Comparison of ENCODE assay signal across 9 cellular contexts in the genomic region with DNA sequence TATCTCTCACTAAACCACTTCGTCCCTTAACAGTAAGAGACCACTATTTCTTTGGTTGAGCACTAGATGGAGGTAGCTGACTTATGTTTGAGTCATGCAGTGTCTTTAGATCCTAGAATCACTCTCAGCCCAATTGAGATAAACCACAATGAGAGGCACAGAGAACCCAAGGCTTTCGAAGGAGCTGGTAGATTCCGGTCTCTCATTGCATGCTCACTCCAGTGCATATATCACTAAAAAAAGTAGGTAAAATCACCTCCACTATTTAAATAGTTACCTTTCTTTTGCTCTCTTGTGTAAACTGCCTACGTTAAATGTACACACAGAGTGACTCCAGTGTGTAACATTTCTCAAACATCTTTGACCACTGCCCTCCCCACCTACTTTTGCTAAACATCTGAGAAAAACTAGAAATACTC. TPM values are rescaled to one million over a fixed set of nuclear protein-coding genes. Genes with fewer than 3 reads are reported as not detected.
DNase-seq lines count a peak whose midpoint lies in the region; ATAC-seq, FAIRE-seq and TF ChIP-seq lines count a peak whose summit lies in the region.
"Had no signal": no experiment of that assay in that cellular context is flagged by ENCODE, and none has a peak within 500 bp of the region (broad histone marks: within the 10 kb centered on the region; RNA-seq: fewer than 3 reads in every experiment).

No MANE protein-coding gene starts in this region.

- H2AK5ac ChIP-seq in H1 (ENCODE audit: low read depth, low read length): no peak overlapping the region

- no peaks in the 10 kb centered on the region for H3K23me2 ChIP-seq in H1 (ENCODE audit: low read depth, low read length)

- H3K4me2 ChIP-seq in H1 (ENCODE audit: insufficient read depth in 1 of 2, low read depth in 2 of 2, low read length in 2 of 2): no peak overlapping the region

- H3K79me2 ChIP-seq in H1 (ENCODE audit: control insufficient read depth in 1 of 2, insufficient read depth in 2 of 2, low read length in 2 of 2): no peaks in the 10 kb centered on the region

- no peak overlapping the region for H3K9ac ChIP-seq in H1 (replicated peaks in 1 of 4; ENCODE audit: extremely low read depth in 1 of 4, low read depth in 3 of 4, low read length in 3 of 4)

- DNase-seq in NCI-H2107 treated with DMSO at 0.1 percent for 48 hours (lab: John Stamatoyannopoulos, UW; ENCODE audit: unreplicated experiment) (peak; percentile 10), NCI-H2107 (lab: John Stamatoyannopoulos, UW) (no peak), NCI-H2196 (lab: John Stamatoyannopoulos, UW; ENCODE audit: unreplicated experiment) (peak; percentile 18), H1 (ENCODE audit: low read depth in 1 of 2, low spot score in 2 of 2) (no peak), ovary (no peak), HCEC 1CT (no peak), mesothelial cell of epicardium (ENCODE audit: low spot score in 2 of 2, unreplicated experiment in 2 of 2) (no peak)
- DNase-seq in activated T-cell treated with anti-CD3 and anti-CD28 coated beads, Interleukin-2, amount 50 U/mL, for 4 hours: no peak

- CTCF ChIA-PET in H1 (lab: Charles Lee; ENCODE audit: partially characterized antibody): interaction anchor here (0.6 to 1.0 kb wide), 4 partner anchors 10 to 217 kb away, joined by 3 read pairs; no protein-coding TSS in a partner anchor

- H3K4me1 ChIP-seq in H1 (replicated peaks in 1 of 4; ENCODE audit: control insufficient read depth in 3 of 4, insufficient read depth in 4 of 4, low read length in 3 of 4): no peaks in the 10 kb centered on the region
- peaks cover 2% of the 10 kb centered on the region for H3K4me1 ChIP-seq in ovary (ENCODE audit: insufficient read depth)

- TF ChIP-seq EP300 in H1 (IDR thresholded peaks at IDR 0.05; ENCODE audit: borderline replicate concordance in 1 of 2, low read depth in 2 of 2, low read length in 2 of 2): no peak
- TF ChIP-seq EP300 in ovary (IDR thresholded peaks at IDR 0.05): no peak

- no peak overlapping the region for H3K14ac ChIP-seq in H1 (ENCODE audit: insufficient read length)

- no peaks in the 10 kb centered on the region for H3K27me3 Mint-ChIP-seq in activated T-cell treated with anti-CD3 and anti-CD28 coated beads, Interleukin-2, amount 50 U/mL, for 4 hours (ENCODE audit: low read depth)
- no peaks in the 10 kb centered on the region for H3K27me3 Mint-ChIP-seq in mesothelial cell of epicardium (ENCODE audit: low read depth)

- no peaks in the 10 kb centered on the region for H3K9me3 ChIP-seq in H1 (ENCODE audit: insufficient read depth in 2 of 2, low read depth in 1 of 2, low read length in 1 of 2)
- H3K9me3 ChIP-seq in ovary: no peaks in the 10 kb centered on the region

- no peak overlapping the region for H3K23ac ChIP-seq in H1 (ENCODE audit: insufficient read length)

- POLR2A ChIA-PET in H1 (lab: Charles Lee; ENCODE audit: partially characterized antibody): no interaction called here

- peak in 1 of 3 experiments; percentile 2; a peak in 1 of 4 replicates for TF ChIP-seq CTCF in H1 (IDR thresholded peaks at IDR 0.05; ENCODE audit: control extremely low read depth in 1 of 3, insufficient read depth in 1 of 3, low read depth in 1 of 3, low read length in 3 of 3)
- peak in 2 of 3 donors; percentile 9 to 44 for TF ChIP-seq CTCF in ovary (IDR thresholded peaks at IDR 0.05)
- TF ChIP-seq CTCF in mesothelial cell of epicardium (IDR thresholded peaks at IDR 0.05; ENCODE audit: unreplicated experiment): no peak

- no peak for FAIRE-seq in H1 (lab: Jason Lieb, UNC)

- no peak overlapping the region for H3K27ac ChIP-seq in H1 (ENCODE audit: low read depth, low read length)
- H3K27ac ChIP-seq in ovary: peak overlapping the region in 1 of 2 donors; percentile 18

- no peak overlapping the region for H2BK120ac ChIP-seq in H1 (replicated peaks; ENCODE audit: low read depth, low read length)

- H3K4ac ChIP-seq in H1 (replicated peaks; ENCODE audit: insufficient read length, low read depth, low read length): no peak overlapping the region

- intact Hi-C loops in ovary (cut with DNase I): loop anchor here in 2 of 4 donors (10.0 kb wide), 2 partner anchors 425 to 435 kb away; a partner anchor contains a TSS

- peaks cover 0 to 1% of the 10 kb centered on the region in 2 experiments for H4K20me1 ChIP-seq in H1 (replicated peaks in 1 of 2; ENCODE audit: control insufficient read depth in 1 of 2, insufficient read depth in 2 of 2, low read length in 2 of 2)

- H3K18ac ChIP-seq in H1 (ENCODE audit: extremely low read depth, low read length): no peak overlapping the region

- no peaks in the 10 kb centered on the region for H3K9me3 Mint-ChIP-seq in activated T-cell treated with anti-CD3 and anti-CD28 coated beads, Interleukin-2, amount 50 U/mL, for 4 hours
- peaks cover 8% of the 10 kb centered on the region for H3K9me3 Mint-ChIP-seq in mesothelial cell of epicardium

- H3K4me1 Mint-ChIP-seq in activated T-cell treated with anti-CD3 and anti-CD28 coated beads, Interleukin-2, amount 50 U/mL, for 4 hours (ENCODE audit: low read depth): peaks cover 15% of the 10 kb centered on the region
- peaks cover 9% of the 10 kb centered on the region for H3K4me1 Mint-ChIP-seq in mesothelial cell of epicardium

- H4K5ac ChIP-seq in H1 (ENCODE audit: insufficient read length, low read depth, low read length): no peak overlapping the region

- H3K36me3 Mint-ChIP-seq in activated T-cell treated with anti-CD3 and anti-CD28 coated beads, Interleukin-2, amount 50 U/mL, for 4 hours (ENCODE audit: insufficient read depth): peaks cover 57% of the 10 kb centered on the region
- H3K36me3 Mint-ChIP-seq in mesothelial cell of epicardium: peaks cover 43% of the 10 kb centered on the region

- H3K4me3 ChIP-seq in H1 (ENCODE audit: extremely low read depth in 1 of 4, insufficient read depth in 2 of 4, low read depth in 3 of 4, low read length in 4 of 4): no peak overlapping the region
- H3K4me3 ChIP-seq in ovary: no peak overlapping the region

- WGBS in H1 (ENCODE audit: extremely low coverage in 1 of 2, insufficient coverage in 1 of 2, insufficient read length in 1 of 2, insufficient replicate concordance in 2 of 2, low coverage in 1 of 2, low lambda C conversion rate in 2 of 2, missing lambda C conversion rate in 1 of 2), 2 experiments: 93% methylated on average over 4 of the region's 4 CpGs; no CpG with 5 or more reads in 1 of the 2 experiments
- WGBS in ovary, 3 donors: 69 to 71% (median 70%) methylated on average over 4 of the region's 4 CpGs

- no peak for ATAC-seq in activated T-cell treated with anti-CD3 and anti-CD28 coated beads, Interleukin-2, amount 50 U/mL, for 4 hours

- no peak overlapping the region for H4K91ac ChIP-seq in H1 (replicated peaks; ENCODE audit: insufficient read length, low read length)

- H3K27me3 ChIP-seq in H1 (replicated peaks in 1 of 4; ENCODE audit: control insufficient read depth in 3 of 4, extremely low read depth in 1 of 4, insufficient read depth in 3 of 4, low read length in 3 of 4) (no peaks in the 10 kb centered on the region), ovary (no peaks in the 10 kb centered on the region)

- TF ChIP-seq RAD21 in H1 (IDR thresholded peaks at IDR 0.05 in 1 of 2, conservative IDR thresholded peaks at IDR 0.05 in 1 of 2; ENCODE audit: low read depth in 2 of 2, low read length in 2 of 2): peak; percentile 16 to 27; a peak in 2 of 4 replicates

- H3K4me3 Mint-ChIP-seq in activated T-cell treated with anti-CD3 and anti-CD28 coated beads, Interleukin-2, amount 50 U/mL, for 4 hours: no peak overlapping the region
- H3K4me3 Mint-ChIP-seq in mesothelial cell of epicardium: no peak overlapping the region

- H2AFZ ChIP-seq in H1 (ENCODE audit: low read length): no peak overlapping the region

- H2BK12ac ChIP-seq in H1 (ENCODE audit: low read depth, low read length): no peak overlapping the region

- H3K79me1 ChIP-seq in H1 (ENCODE audit: low read depth, low read length): no peaks in the 10 kb centered on the region

- TF ChIP-seq POLR2A in H1 (IDR thresholded peaks at IDR 0.05; ENCODE audit: control extremely low read depth in 1 of 2, low read depth in 2 of 2, low read length in 2 of 2) (no peak), ovary (IDR thresholded peaks at IDR 0.05) (no peak)

- H2BK5ac ChIP-seq in H1 (ENCODE audit: low read depth, low read length): no peak overlapping the region

- H2BK20ac ChIP-seq in H1 (ENCODE audit: low read length): no peak overlapping the region

- H3K36me3 ChIP-seq in H1 (ENCODE audit: control insufficient read depth in 2 of 4, insufficient read depth in 4 of 4, low read length in 3 of 4) (peaks cover 7 to 50% (median 36%) of the 10 kb centered on the region in 4 experiments), ovary (no peaks in the 10 kb centered on the region)

- no peak overlapping the region for H3K27ac Mint-ChIP-seq in mesothelial cell of epicardium

- no peak overlapping the region for H2BK15ac ChIP-seq in H1 (ENCODE audit: low read length)

- H3K56ac ChIP-seq in H1 (replicated peaks; ENCODE audit: insufficient read length, low read depth, low read length): no peak overlapping the region

- no peak overlapping the region for H4K8ac ChIP-seq in H1 (ENCODE audit: extremely low read depth, insufficient read depth, low read length)

RNA-seq across cellular contexts. Expression of a gene that starts 27.6 kb away (rescaled TPM):
- not detected in 2 replicates for total RNA-seq in H1 (2021; fragmentation: NEBNext Ultra II Directional; extraction: Animal tissue kit (Norgen Biotek cat#: 25700))
- polyA plus RNA-seq in H1 (2011; rRNA removed) (not detected in 2 replicates), ovary (not detected)
- polyA plus RNA-seq in H1 (2011; cell fraction: cytosol; rRNA removed): not detected
- polyA plus RNA-seq in H1 (2011; cell fraction: nucleus; rRNA removed): not detected
- not detected in 4 replicates for polyA plus RNA-seq in H1 (2012, experiment 1 of 2)
- polyA plus RNA-seq in H1 (2012, experiment 2 of 2): not detected
- not detected for polyA plus RNA-seq in H1 (2013, experiment 1 of 2)
- polyA plus RNA-seq in H1 (2013, experiment 2 of 2): not detected
- not detected in 2 replicates for polyA minus RNA-seq in H1 (2011; rRNA and poly(A)+ RNA removed)
- polyA minus RNA-seq in H1 (2011; cell fraction: cytosol; rRNA and poly(A)+ RNA removed): not detected
- not detected for polyA minus RNA-seq in H1 (2011; cell fraction: nucleus; rRNA and poly(A)+ RNA removed)
- total RNA-seq in ovary (not detected), mesothelial cell of epicardium (not detected in 3 replicates)
- not detected for total RNA-seq in activated T-cell treated with anti-CD3 and anti-CD28 coated beads, Interleukin-2, amount 50 U/mL, for 4 hours
- total RNA-seq: mononuclear cell had no signal

RNA-seq across cellular contexts. Expression of a gene that starts 33.9 kb away (rescaled TPM):
- total RNA-seq in H1 (2021; fragmentation: NEBNext Ultra II Directional; extraction: Animal tissue kit (Norgen Biotek cat#: 25700)): not detected in 2 replicates
- not detected in 2 replicates for polyA plus RNA-seq in H1 (2011; rRNA removed)
- polyA plus RNA-seq in H1 (2011; cell fraction: cytosol; rRNA removed): not detected
- 0.04 TPM for polyA plus RNA-seq in H1 (2011; cell fraction: nucleus; rRNA removed)
- polyA plus RNA-seq in H1 (2012, experiment 1 of 2): not detected in 4 replicates
- polyA plus RNA-seq in H1 (2012, experiment 2 of 2): not detected
- not detected for polyA plus RNA-seq in H1 (2013, experiment 1 of 2)
- not detected for polyA plus RNA-seq in H1 (2013, experiment 2 of 2)
- polyA minus RNA-seq in H1 (2011; rRNA and poly(A)+ RNA removed): 0.12 TPM in 1 of 2 replicates, not detected in the other
- not detected for polyA minus RNA-seq in H1 (2011; cell fraction: cytosol; rRNA and poly(A)+ RNA removed)
- not detected for polyA minus RNA-seq in H1 (2011; cell fraction: nucleus; rRNA and poly(A)+ RNA removed)
- under 1 TPM in 1 of 7 donors, not detected in 6; 0.15 TPM for total RNA-seq in ovary
- polyA plus RNA-seq in ovary: under 1 TPM; 0.10 to 0.17 TPM
- total RNA-seq in activated T-cell treated with anti-CD3 and anti-CD28 coated beads, Interleukin-2, amount 50 U/mL, for 4 hours: under 1 TPM in 1 of 3 donors, not detected in 2; 0.19 TPM
- 0.13 to 0.16 TPM in 2 of 3 replicates, not detected in the other for total RNA-seq in mesothelial cell of epicardium

RNA-seq across cellular contexts. Expression of a gene that starts 44.3 kb away (rescaled TPM):
- total RNA-seq in H1 (2021; fragmentation: NEBNext Ultra II Directional; extraction: Animal tissue kit (Norgen Biotek cat#: 25700)): 31.3 and 31.7 TPM in 2 replicates
- polyA plus RNA-seq in H1 (2011; rRNA removed): 12.3 and 13.9 TPM in 2 replicates
- 20.6 TPM for polyA plus RNA-seq in H1 (2011; cell fraction: cytosol; rRNA removed)
- polyA plus RNA-seq in H1 (2011; cell fraction: nucleus; rRNA removed): 24.9 TPM
- 18.9 to 25.8 TPM (median 25.0 TPM) in 4 replicates for polyA plus RNA-seq in H1 (2012, experiment 1 of 2)
- polyA plus RNA-seq in H1 (2012, experiment 2 of 2): 1.9 TPM
- polyA plus RNA-seq in H1 (2013, experiment 1 of 2): 19.3 TPM
- polyA plus RNA-seq in H1 (2013, experiment 2 of 2): 13.3 TPM
- polyA minus RNA-seq in H1 (2011; rRNA and poly(A)+ RNA removed): 41.3 and 51.4 TPM in 2 replicates
- 17.8 TPM for polyA minus RNA-seq in H1 (2011; cell fraction: cytosol; rRNA and poly(A)+ RNA removed)
- polyA minus RNA-seq in H1 (2011; cell fraction: nucleus; rRNA and poly(A)+ RNA removed): 23.0 TPM
- 10 to 100 TPM; 17.9 to 70.9 (median 36.5) TPM for total RNA-seq in ovary
- polyA plus RNA-seq in ovary: 10 to 100 TPM; 15.7 to 34.3 TPM
- total RNA-seq in activated T-cell treated with anti-CD3 and anti-CD28 coated beads, Interleukin-2, amount 50 U/mL, for 4 hours: 10 to 100 TPM; 30.1 to 33.2 (median 32.8) TPM
- 29.1 to 35.8 TPM (median 31.0 TPM) in 3 replicates for total RNA-seq in mesothelial cell of epicardium

RNA-seq across cellular contexts. Expression of a gene that starts 44.5 kb away (rescaled TPM):
- total RNA-seq in H1 (2021; fragmentation: NEBNext Ultra II Directional; extraction: Animal tissue kit (Norgen Biotek cat#: 25700)): 6.9 and 9.0 TPM in 2 replicates
- polyA plus RNA-seq in H1 (2011; rRNA removed) (5.3 and 8.4 TPM in 2 replicates), ovary (10 to 100 TPM in 1 of 2 donors, 1 to 10 TPM in 1; 7.5 to 14.3 TPM)
- polyA plus RNA-seq in H1 (2011; cell fraction: cytosol; rRNA removed): 7.8 TPM
- 3.0 TPM for polyA plus RNA-seq in H1 (2011; cell fraction: nucleus; rRNA removed)
- polyA plus RNA-seq in H1 (2012, experiment 1 of 2): 5.7 to 8.2 TPM (median 6.2 TPM) in 4 replicates
- 1.4 TPM for polyA plus RNA-seq in H1 (2012, experiment 2 of 2)
- polyA plus RNA-seq in H1 (2013, experiment 1 of 2): 9.6 TPM
- polyA plus RNA-seq in H1 (2013, experiment 2 of 2): 9.1 TPM
- 5.7 and 6.0 TPM in 2 replicates for polyA minus RNA-seq in H1 (2011; rRNA and poly(A)+ RNA removed)
- polyA minus RNA-seq in H1 (2011; cell fraction: cytosol; rRNA and poly(A)+ RNA removed): 5.4 TPM
- polyA minus RNA-seq in H1 (2011; cell fraction: nucleus; rRNA and poly(A)+ RNA removed): 4.2 TPM
- total RNA-seq in ovary (10 to 100 TPM in 2 of 7 donors, 1 to 10 TPM in 5; 6.8 to 15.1 (median 8.4) TPM), mesothelial cell of epicardium (14.6 to 17.7 TPM (median 15.5 TPM) in 3 replicates)
- 10 to 100 TPM; 14.9 to 17.1 (median 16.6) TPM for total RNA-seq in activated T-cell treated with anti-CD3 and anti-CD28 coated beads, Interleukin-2, amount 50 U/mL, for 4 hours

Comparison
In these comparisons a context has a peak if more than half of its experiments do, and no peak if none do; other contexts are left out.
1. DNase-seq: peak in NCI-H2107 treated with DMSO at 0.1 percent for 48 hours (single experiment) and NCI-H2196 (single experiment); none in NCI-H2107 (single experiment), H1 (0 of 2), ovary (0 of 5), HCEC 1CT (single experiment), activated T-cell treated with anti-CD3 and anti-CD28 coated beads, Interleukin-2, amount 50 U/mL, for 4 hours (single experiment) and mesothelial cell of epicardium (0 of 2).